In the genomic region with DNA sequence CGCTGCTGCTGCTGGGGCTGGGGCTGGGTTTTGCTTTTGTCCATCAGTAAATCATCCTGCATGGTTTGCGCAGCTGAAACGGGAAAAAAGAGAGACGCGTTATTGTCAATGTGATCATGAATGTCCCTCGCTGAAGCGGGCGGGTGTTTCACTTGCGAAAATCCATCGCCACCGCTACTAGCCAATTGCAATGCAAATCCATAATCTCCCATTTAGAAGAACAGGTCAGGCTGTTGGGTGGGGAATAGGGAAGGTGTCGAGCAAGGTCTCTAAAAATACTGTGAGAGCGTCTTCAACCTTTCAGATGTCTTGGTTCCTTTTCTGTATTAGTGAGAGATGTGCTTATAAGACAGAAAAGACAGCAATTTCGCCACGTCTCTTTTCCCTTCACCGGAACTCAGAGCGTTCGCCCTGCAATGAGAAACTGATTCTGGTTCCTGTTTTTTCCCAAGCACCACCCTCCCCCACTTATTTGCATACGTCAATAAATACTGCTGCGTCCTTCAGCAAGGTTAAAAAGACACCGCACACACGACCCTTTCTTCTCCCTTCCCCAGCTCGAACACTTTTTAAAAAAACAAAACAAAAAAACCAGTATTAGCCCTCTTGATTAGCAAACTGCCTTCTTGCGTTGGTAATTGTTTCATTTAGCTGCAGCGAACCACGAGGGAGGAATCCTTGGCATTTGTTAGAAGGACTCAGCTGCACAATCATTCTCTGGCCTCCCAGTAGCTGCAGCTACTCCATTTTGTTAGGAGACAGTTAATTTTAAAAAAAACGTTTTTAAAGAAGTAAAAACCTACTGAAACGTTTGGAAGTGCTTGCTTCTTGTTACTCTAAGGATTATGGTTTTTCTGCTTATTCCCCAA, we compare ENCODE assay signal across 8 cellular contexts. TPM values are rescaled to one million over a fixed set of nuclear protein-coding genes. Genes with fewer than 3 reads are reported as not detected.
DNase-seq lines count a peak whose midpoint lies in the region; ATAC-seq and TF ChIP-seq lines count a peak whose summit lies in the region.

No MANE protein-coding gene starts in this region.

- H3K79me1 ChIP-seq in mesendoderm (ENCODE audit: low read length), result no peaks in the 10 kb centered on the region

- no peak overlapping the region for H2BK5ac ChIP-seq in mesendoderm (ENCODE audit: low read length)

- H3K9me3 Mint-ChIP-seq in activated CD4-positive, alpha-beta memory T cell treated with anti-CD3 and anti-CD28 coated beads, Interleukin-2, amount 10 ng/mL, durations not matched to agents 7 days and 5 days, result no peaks in the 10 kb centered on the region

- POLR2A ChIA-PET in activated CD4-positive, alpha-beta memory T cell treated with anti-CD3 and anti-CD28 coated beads, Interleukin-2, amount 10 ng/mL, durations not matched to agents 7 days and 5 days (lab: Charles Lee), result interaction anchor here (0.6 to 1.5 kb wide), 3 partner anchors 29 to 51 kb away, joined by 3 to 8 read pairs (median 3); partner anchors contain the start of genes CPEB3 and MARCHF5

- ATAC-seq in GM18517 (IDR thresholded peaks at IDR 0.05; ENCODE audit: unreplicated experiment) (peak; percentile 56), HG03103 (IDR thresholded peaks at IDR 0.05; ENCODE audit: low read depth, unreplicated experiment) (peak; percentile 53)

- TF ChIP-seq CTCF in AG09309 (IDR thresholded peaks at IDR 0.05; ENCODE audit: control insufficient read depth, insufficient read depth, low read depth, low read length, missing control alignments), result no peak

- H2BK120ac ChIP-seq in mesendoderm (ENCODE audit: low read depth, low read length), result no peak overlapping the region

- no peak overlapping the region for H3K4ac ChIP-seq in mesendoderm (ENCODE audit: low read depth, low read length)

- no CpG with 5 or more reads among the region's 28 CpGs for WGBS in mesendoderm (ENCODE audit: extremely low coverage, insufficient coverage, low lambda C conversion rate)

- H3K9me3 ChIP-seq in subcutaneous abdominal adipose tissue (ENCODE audit: control insufficient read depth in 5 of 5, low read length in 5 of 5), result no peaks in the 10 kb centered on the region

- H3K79me2 ChIP-seq in mesendoderm (ENCODE audit: control insufficient read depth, insufficient read depth, low read length), result no peaks in the 10 kb centered on the region

- H3K56ac ChIP-seq in mesendoderm (ENCODE audit: low read length), result no peak overlapping the region

- H3K4me3 Mint-ChIP-seq in activated CD4-positive, alpha-beta memory T cell treated with anti-CD3 and anti-CD28 coated beads, Interleukin-2, amount 10 ng/mL, durations not matched to agents 7 days and 5 days, result peak overlapping the region; percentile 95

- no peak overlapping the region for H2AK5ac ChIP-seq in mesendoderm (ENCODE audit: low read length)

- H4K8ac ChIP-seq in mesendoderm (ENCODE audit: low read depth, low read length), result no peak overlapping the region

- H3K27ac Mint-ChIP-seq in activated CD4-positive, alpha-beta memory T cell treated with anti-CD3 and anti-CD28 coated beads, Interleukin-2, amount 10 ng/mL, durations not matched to agents 7 days and 5 days, result peak overlapping the region; percentile 17

- H3K27me3 ChIP-seq in mesendoderm (ENCODE audit: insufficient read depth, low read length, poor library complexity) (peaks cover 13% of the 10 kb centered on the region), subcutaneous abdominal adipose tissue (ENCODE audit: control insufficient read depth in 5 of 5, insufficient read depth in 4 of 5, low read length in 5 of 5) (no peaks in the 10 kb centered on the region)

- peaks cover 24% of the 10 kb centered on the region for H3K36me3 Mint-ChIP-seq in activated CD4-positive, alpha-beta memory T cell treated with anti-CD3 and anti-CD28 coated beads, Interleukin-2, amount 10 ng/mL, durations not matched to agents 7 days and 5 days (ENCODE audit: low read depth)

- H3K23ac ChIP-seq in mesendoderm (ENCODE audit: low read length), result no peak overlapping the region

- H3K27ac ChIP-seq in epithelial cell of prostate (peak overlapping the region; percentile 80), mesendoderm (ENCODE audit: low read depth, low read length) (no peak overlapping the region), subcutaneous abdominal adipose tissue (ENCODE audit: low read depth, low read length) (peak overlapping the region; percentile 79)

- H3K36me3 ChIP-seq in mesendoderm (ENCODE audit: control insufficient read depth, insufficient read depth, low read length) (no peaks in the 10 kb centered on the region), subcutaneous abdominal adipose tissue (ENCODE audit: control insufficient read depth in 5 of 5, insufficient read depth in 5 of 5, low read length in 5 of 5) (no peaks in the 10 kb centered on the region)

- H3K4me1 ChIP-seq in mesendoderm (ENCODE audit: control insufficient read depth, low read depth, low read length) (no peaks in the 10 kb centered on the region), subcutaneous abdominal adipose tissue (ENCODE audit: control insufficient read depth in 5 of 5, insufficient read depth in 5 of 5, low read length in 5 of 5) (peaks cover 3 to 48% (median 37%) of the 10 kb centered on the region in 5 donors)

- H3K9ac ChIP-seq in mesendoderm (ENCODE audit: low read length) (peak overlapping the region; percentile 57), subcutaneous abdominal adipose tissue (ENCODE audit: low read length in 5 of 5) (peak overlapping the region; percentile 44 to 99 (median 63))

- DNase-seq in AG09309 (ENCODE audit: low read depth) (peak; percentile 27), NCI-H510A treated with DMSO at 0.1 percent for 48 hours (lab: John Stamatoyannopoulos, UW) (peak; percentile 80), epithelial cell of prostate (ENCODE audit: low read depth, low spot score) (no peak), mesendoderm (peak; percentile 80)
- peak; percentile 43 for DNase-seq in activated CD4-positive, alpha-beta memory T cell treated with anti-CD3 and anti-CD28 coated beads, Interleukin-2, amount 10 ng/mL, durations not matched to agents 7 days and 5 days

- H3K18ac ChIP-seq in mesendoderm (ENCODE audit: low read length), result no peak overlapping the region

- no peak overlapping the region for H2BK15ac ChIP-seq in mesendoderm (replicated peaks; ENCODE audit: low read depth)

- H3K4me3 ChIP-seq in AG09309 (ENCODE audit: control insufficient read depth, low read depth, low read length) (peak overlapping the region; percentile 59), mesendoderm (ENCODE audit: low read length) (peak overlapping the region; percentile 48), subcutaneous abdominal adipose tissue (ENCODE audit: low read depth in 1 of 5, low read length in 5 of 5) (peak overlapping the region; percentile 76 to 98 (median 92))

- H3K27me3 Mint-ChIP-seq in activated CD4-positive, alpha-beta memory T cell treated with anti-CD3 and anti-CD28 coated beads, Interleukin-2, amount 10 ng/mL, durations not matched to agents 7 days and 5 days, result peaks cover 27% of the 10 kb centered on the region

- H3K4me2 ChIP-seq in mesendoderm (ENCODE audit: low read length), result peak overlapping the region; percentile 98

- H4K5ac ChIP-seq in mesendoderm (ENCODE audit: low read length), result no peak overlapping the region

- CTCF ChIA-PET in activated CD4-positive, alpha-beta memory T cell treated with anti-CD3 and anti-CD28 coated beads, Interleukin-2, amount 10 ng/mL, durations not matched to agents 7 days and 5 days (lab: Charles Lee), result interaction anchor here (1.0 kb wide), 1 partner anchor 50 kb away, joined by 3 read pairs; the partner anchor contains the start of genes CPEB3 and MARCHF5

- H3K4me1 Mint-ChIP-seq in activated CD4-positive, alpha-beta memory T cell treated with anti-CD3 and anti-CD28 coated beads, Interleukin-2, amount 10 ng/mL, durations not matched to agents 7 days and 5 days, result peaks cover 37% of the 10 kb centered on the region

RNA-seq across cellular contexts. Expression of gene CPEB3, which starts 50.4 kb away (rescaled TPM):
- 1 to 10 TPM; 2.8 to 3.0 TPM for total RNA-seq in activated CD4-positive, alpha-beta memory T cell treated with anti-CD3 and anti-CD28 coated beads, Interleukin-2, amount 10 ng/mL, durations not matched to agents 7 days and 5 days
- polyA plus RNA-seq in mesendoderm (2013, experiment 1 of 2), result 0.49 TPM
- polyA plus RNA-seq in mesendoderm (2013, experiment 2 of 2), result 0.49 TPM

RNA-seq across cellular contexts. Expression of gene MARCHF5, which starts 50.4 kb away (rescaled TPM):
- total RNA-seq in activated CD4-positive, alpha-beta memory T cell treated with anti-CD3 and anti-CD28 coated beads, Interleukin-2, amount 10 ng/mL, durations not matched to agents 7 days and 5 days, result 10 to 100 TPM; 28.5 to 29.3 TPM
- 12.0 TPM for polyA plus RNA-seq in mesendoderm (2013, experiment 1 of 2)
- polyA plus RNA-seq in mesendoderm (2013, experiment 2 of 2), result 11.7 TPM
